Comparison of ENCODE assay signal across 1 cellular context in the genomic region with DNA sequence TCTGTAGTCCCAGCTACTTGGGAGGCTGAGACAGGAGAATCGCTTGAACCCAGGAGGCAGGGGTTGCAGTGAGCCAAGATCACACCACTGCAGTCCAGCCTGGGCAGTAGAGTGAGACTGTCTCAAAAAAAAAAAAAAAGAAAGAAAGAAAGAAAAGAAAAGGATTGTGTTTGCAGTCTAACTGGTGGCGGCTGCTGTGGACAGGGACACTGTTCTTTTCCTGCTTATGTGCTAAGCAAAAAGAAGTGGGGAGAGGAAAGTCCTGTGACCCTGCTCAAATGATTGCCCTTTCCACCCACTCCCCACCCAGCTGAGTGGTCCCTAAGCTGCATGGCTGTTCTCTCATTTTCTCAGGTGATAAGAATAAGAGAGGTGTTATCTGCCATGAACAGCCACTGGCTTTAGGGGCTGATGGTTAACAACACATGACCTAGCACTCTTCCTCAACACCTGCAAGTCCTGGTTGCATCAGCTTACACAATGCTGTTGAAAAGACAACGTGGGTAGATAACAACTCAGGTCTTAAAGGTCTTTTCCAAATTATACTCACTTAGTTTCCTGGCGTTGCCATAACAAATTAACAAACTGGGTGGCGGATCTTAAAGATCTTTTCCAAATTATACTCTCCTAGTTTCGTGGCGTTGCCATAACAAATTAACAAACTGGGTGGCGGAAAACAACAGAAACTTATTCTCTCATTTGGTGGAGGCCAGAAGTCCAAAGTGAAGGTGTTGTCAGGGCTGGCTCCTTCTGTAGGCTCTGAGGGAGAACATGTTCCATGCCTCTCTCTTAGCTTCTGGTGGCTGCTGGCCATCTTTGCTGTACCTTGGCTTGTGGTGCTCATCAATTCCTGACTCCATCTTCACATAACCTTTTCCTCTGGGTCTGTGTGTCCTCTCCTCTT.
A peak's percentile ranks its signal among the peaks of the same experiment; 100 is the strongest.
TF ChIP-seq lines count a peak whose summit lies in the region.

No MANE protein-coding gene starts in this region.

TF ChIP-seq in K562, 482 proteins besides CTCF, POLR2A, EP300 and RAD21 (continued from another document and continues in another):
- TF ChIP-seq, protein P1, sequence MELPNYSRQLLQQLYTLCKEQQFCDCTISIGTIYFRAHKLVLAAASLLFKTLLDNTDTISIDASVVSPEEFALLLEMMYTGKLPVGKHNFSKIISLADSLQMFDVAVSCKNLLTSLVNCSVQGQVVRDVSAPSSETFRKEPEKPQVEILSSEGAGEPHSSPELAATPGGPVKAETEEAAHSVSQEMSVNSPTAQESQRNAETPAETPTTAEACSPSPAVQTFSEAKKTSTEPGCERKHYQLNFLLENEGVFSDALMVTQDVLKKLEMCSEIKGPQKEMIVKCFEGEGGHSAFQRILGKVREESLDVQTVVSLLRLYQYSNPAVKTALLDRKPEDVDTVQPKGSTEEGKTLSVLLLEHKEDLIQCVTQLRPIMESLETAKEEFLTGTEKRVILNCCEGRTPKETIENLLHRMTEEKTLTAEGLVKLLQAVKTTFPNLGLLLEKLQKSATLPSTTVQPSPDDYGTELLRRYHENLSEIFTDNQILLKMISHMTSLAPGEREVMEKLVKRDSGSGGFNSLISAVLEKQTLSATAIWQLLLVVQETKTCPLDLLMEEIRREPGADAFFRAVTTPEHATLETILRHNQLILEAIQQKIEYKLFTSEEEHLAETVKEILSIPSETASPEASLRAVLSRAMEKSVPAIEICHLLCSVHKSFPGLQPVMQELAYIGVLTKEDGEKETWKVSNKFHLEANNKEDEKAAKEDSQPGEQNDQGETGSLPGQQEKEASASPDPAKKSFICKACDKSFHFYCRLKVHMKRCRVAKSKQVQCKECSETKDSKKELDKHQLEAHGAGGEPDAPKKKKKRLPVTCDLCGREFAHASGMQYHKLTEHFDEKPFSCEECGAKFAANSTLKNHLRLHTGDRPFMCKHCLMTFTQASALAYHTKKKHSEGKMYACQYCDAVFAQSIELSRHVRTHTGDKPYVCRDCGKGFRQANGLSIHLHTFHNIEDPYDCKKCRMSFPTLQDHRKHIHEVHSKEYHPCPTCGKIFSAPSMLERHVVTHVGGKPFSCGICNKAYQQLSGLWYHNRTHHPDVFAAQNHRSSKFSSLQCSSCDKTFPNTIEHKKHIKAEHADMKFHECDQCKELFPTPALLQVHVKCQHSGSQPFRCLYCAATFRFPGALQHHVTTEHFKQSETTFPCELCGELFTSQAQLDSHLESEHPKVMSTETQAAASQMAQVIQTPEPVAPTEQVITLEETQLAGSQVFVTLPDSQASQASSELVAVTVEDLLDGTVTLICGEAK (IDR thresholded peaks at IDR 0.05), result no peak
- TF ChIP-seq, protein P1 (CRISPR knock-in tag; IDR thresholded peaks at IDR 0.05), result no peak
- TF ChIP-seq DDX20 (tag; IDR thresholded peaks at IDR 0.05; ENCODE audit: low read depth) (peak; percentile 36), ZFP36 (IDR thresholded peaks at IDR 0.05; ENCODE audit: low read depth, low read length, partially characterized antibody) (no peak), HDAC6 (IDR thresholded peaks at IDR 0.05; ENCODE audit: low read depth, low read length) (no peak), HNRNPLL (IDR thresholded peaks at IDR 0.05; ENCODE audit: low read depth, low read length, poor library complexity, severe bottlenecking) (no peak), FOXA1 (IDR thresholded peaks at IDR 0.05; ENCODE audit: borderline replicate concordance) (no peak), ADNP (tag; IDR thresholded peaks at IDR 0.05) (peak; percentile 79; the same call in 1 of the 2 replicates), LEF1 (IDR thresholded peaks at IDR 0.05) (peak; percentile 98), SRSF3 (IDR thresholded peaks at IDR 0.05; ENCODE audit: insufficient read depth, low read length) (no peak), PRPF4 (IDR thresholded peaks at IDR 0.05; ENCODE audit: insufficient read depth, low read depth, low read length, poor library complexity, severe bottlenecking) (no peak), ZNF174 (CRISPR knock-in tag; IDR thresholded peaks at IDR 0.05) (no peak), ZNF12 (CRISPR knock-in tag; IDR thresholded peaks at IDR 0.05) (0 out of 2 replicates have a peak, but pooled peaks have one; percentile 14), NEUROD1 (IDR thresholded peaks at IDR 0.05; ENCODE audit: borderline replicate concordance, low read depth, low read length, partially characterized antibody) (peak; percentile 94), ZFPM2 (CRISPR knock-in tag; IDR thresholded peaks at IDR 0.05) (no peak), PML (IDR thresholded peaks at IDR 0.05; ENCODE audit: low read length) (peak; percentile 99), BDP1 (IDR thresholded peaks at IDR 0.05; ENCODE audit: insufficient read depth, insufficient read length) (no peak), NBN (IDR thresholded peaks at IDR 0.05; ENCODE audit: low read depth) (peak; percentile 99), ZNF124 (CRISPR knock-in tag; IDR thresholded peaks at IDR 0.05) (no peak), RFX5 (IDR thresholded peaks at IDR 0.05; ENCODE audit: low read depth, low read length) (peak; percentile 52; the same call in 1 of the 2 replicates), ZNF408 (CRISPR knock-in tag; IDR thresholded peaks at IDR 0.05; ENCODE audit: low read depth) (no peak), MEIS2 (IDR thresholded peaks at IDR 0.05; ENCODE audit: partially characterized antibody) (peak; percentile 80), ZBTB7A (IDR thresholded peaks at IDR 0.05; ENCODE audit: borderline replicate concordance, control insufficient read depth, low read depth, low read length) (peak; percentile 99), C11orf30 (IDR thresholded peaks at IDR 0.05; ENCODE audit: low read depth) (peak; percentile 89), ZNF785 (CRISPR knock-in tag; IDR thresholded peaks at IDR 0.05) (no peak), FIP1L1 (IDR thresholded peaks at IDR 0.05; ENCODE audit: low read depth, low read length, poor library complexity, severe bottlenecking) (no peak)
- TF ChIP-seq, protein P2, sequence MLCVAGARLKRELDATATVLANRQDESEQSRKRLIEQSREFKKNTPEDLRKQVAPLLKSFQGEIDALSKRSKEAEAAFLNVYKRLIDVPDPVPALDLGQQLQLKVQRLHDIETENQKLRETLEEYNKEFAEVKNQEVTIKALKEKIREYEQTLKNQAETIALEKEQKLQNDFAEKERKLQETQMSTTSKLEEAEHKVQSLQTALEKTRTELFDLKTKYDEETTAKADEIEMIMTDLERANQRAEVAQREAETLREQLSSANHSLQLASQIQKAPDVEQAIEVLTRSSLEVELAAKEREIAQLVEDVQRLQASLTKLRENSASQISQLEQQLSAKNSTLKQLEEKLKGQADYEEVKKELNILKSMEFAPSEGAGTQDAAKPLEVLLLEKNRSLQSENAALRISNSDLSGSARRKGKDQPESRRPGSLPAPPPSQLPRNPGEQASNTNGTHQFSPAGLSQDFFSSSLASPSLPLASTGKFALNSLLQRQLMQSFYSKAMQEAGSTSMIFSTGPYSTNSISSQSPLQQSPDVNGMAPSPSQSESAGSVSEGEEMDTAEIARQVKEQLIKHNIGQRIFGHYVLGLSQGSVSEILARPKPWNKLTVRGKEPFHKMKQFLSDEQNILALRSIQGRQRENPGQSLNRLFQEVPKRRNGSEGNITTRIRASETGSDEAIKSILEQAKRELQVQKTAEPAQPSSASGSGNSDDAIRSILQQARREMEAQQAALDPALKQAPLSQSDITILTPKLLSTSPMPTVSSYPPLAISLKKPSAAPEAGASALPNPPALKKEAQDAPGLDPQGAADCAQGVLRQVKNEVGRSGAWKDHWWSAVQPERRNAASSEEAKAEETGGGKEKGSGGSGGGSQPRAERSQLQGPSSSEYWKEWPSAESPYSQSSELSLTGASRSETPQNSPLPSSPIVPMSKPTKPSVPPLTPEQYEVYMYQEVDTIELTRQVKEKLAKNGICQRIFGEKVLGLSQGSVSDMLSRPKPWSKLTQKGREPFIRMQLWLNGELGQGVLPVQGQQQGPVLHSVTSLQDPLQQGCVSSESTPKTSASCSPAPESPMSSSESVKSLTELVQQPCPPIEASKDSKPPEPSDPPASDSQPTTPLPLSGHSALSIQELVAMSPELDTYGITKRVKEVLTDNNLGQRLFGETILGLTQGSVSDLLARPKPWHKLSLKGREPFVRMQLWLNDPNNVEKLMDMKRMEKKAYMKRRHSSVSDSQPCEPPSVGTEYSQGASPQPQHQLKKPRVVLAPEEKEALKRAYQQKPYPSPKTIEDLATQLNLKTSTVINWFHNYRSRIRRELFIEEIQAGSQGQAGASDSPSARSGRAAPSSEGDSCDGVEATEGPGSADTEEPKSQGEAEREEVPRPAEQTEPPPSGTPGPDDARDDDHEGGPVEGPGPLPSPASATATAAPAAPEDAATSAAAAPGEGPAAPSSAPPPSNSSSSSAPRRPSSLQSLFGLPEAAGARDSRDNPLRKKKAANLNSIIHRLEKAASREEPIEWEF (CRISPR knock-in tag; IDR thresholded peaks at IDR 0.05), result peak; percentile 77; the same call in 1 of the 2 replicates
- TF ChIP-seq, protein P3, sequence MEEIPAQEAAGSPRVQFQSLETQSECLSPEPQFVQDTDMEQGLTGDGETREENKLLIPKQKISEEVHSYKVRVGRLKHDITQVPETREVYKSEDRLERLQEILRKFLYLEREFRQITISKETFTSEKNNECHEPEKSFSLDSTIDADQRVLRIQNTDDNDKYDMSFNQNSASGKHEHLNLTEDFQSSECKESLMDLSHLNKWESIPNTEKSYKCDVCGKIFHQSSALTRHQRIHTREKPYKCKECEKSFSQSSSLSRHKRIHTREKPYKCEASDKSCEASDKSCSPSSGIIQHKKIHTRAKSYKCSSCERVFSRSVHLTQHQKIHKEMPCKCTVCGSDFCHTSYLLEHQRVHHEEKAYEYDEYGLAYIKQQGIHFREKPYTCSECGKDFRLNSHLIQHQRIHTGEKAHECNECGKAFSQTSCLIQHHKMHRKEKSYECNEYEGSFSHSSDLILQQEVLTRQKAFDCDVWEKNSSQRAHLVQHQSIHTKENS (CRISPR knock-in tag; IDR thresholded peaks at IDR 0.05), result no peak
- TF ChIP-seq, protein P4, sequence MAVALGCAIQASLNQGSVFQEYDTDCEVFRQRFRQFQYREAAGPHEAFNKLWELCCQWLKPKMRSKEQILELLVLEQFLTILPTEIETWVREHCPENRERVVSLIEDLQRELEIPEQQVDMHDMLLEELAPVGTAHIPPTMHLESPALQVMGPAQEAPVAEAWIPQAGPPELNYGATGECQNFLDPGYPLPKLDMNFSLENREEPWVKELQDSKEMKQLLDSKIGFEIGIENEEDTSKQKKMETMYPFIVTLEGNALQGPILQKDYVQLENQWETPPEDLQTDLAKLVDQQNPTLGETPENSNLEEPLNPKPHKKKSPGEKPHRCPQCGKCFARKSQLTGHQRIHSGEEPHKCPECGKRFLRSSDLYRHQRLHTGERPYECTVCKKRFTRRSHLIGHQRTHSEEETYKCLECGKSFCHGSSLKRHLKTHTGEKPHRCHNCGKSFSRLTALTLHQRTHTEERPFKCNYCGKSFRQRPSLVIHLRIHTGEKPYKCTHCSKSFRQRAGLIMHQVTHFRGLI (CRISPR knock-in tag; IDR thresholded peaks at IDR 0.05), result peak; percentile 25; the same call in 1 of the 2 replicates
- TF ChIP-seq, protein P5, sequence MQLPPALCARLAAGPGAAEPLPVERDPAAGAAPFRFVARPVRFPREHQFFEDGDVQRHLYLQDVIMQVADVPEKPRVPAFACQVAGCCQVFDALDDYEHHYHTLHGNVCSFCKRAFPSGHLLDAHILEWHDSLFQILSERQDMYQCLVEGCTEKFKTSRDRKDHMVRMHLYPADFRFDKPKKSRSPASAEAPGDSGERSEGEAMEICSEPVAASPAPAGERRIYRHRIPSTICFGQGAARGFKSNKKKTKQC (CRISPR knock-in tag; IDR thresholded peaks at IDR 0.05), result no peak; the same call in 1 of the 2 replicates
